17 cellular contexts compared by ENCODE assay signal in genomic region chr21:43922949-43923348, GRCh38. TPM values are rescaled to one million over a fixed set of nuclear protein-coding genes. Genes with fewer than 3 reads are reported as not detected.
DNase-seq lines count a peak whose midpoint lies in the region; ATAC-seq, FAIRE-seq and TF ChIP-seq lines count a peak whose summit lies in the region.
"Had no signal": no experiment of that assay in that cellular context is flagged by ENCODE, and none has a peak within 500 bp of the region (broad histone marks: within the 10 kb centered on the region; RNA-seq: fewer than 3 reads in every experiment).

No MANE protein-coding gene starts in this region.

- CTCF ChIA-PET in activated CD8-positive, alpha-beta memory T cell treated with anti-CD3 and anti-CD28 coated beads, Interleukin-2, amount 10 ng/mL, durations not matched to agents 7 days and 5 days (lab: Charles Lee) = interaction anchor here (1.4 kb wide), 1 partner anchor 112 kb away, joined by 5 read pairs; no protein-coding TSS in a partner anchor

- H3K9me3 ChIP-seq in keratinocyte (ENCODE audit: control insufficient read depth, low read depth, low read length) (no peaks in the 10 kb centered on the region), stomach smooth muscle (ENCODE audit: control insufficient read depth in 2 of 2, low read length in 2 of 2) (no peaks in the 10 kb centered on the region), endodermal cell (ENCODE audit: control insufficient read depth, low read length) (no peaks in the 10 kb centered on the region)

- H3K36me3 Mint-ChIP-seq in activated naive CD4-positive, alpha-beta T cell treated with anti-CD3 and anti-CD28 coated beads, Interleukin-2, amount 50 U/mL, for 24 hours = peaks cover 7% of the 10 kb centered on the region
- peaks cover 42% of the 10 kb centered on the region for H3K36me3 Mint-ChIP-seq in activated T-helper 2 cell treated with anti-CD3 and anti-CD28 coated beads, Interferon-gamma antibody, Interleukin-2, Interleukin-4, amounts not matched to agents 10 μg/mL and 5 μg/mL and 100 μg/mL, durations not matched to agents 14 hours and 24 hours and 36 hours (ENCODE audit: low read depth)
- H3K36me3 Mint-ChIP-seq in activated CD8-positive, alpha-beta memory T cell treated with anti-CD3 and anti-CD28 coated beads, Interleukin-2, amount 10 ng/mL, durations not matched to agents 7 days and 5 days = peaks cover 18% of the 10 kb centered on the region
- peaks cover 12% of the 10 kb centered on the region for H3K36me3 Mint-ChIP-seq in endodermal cell (ENCODE audit: low read depth)

- TF ChIP-seq CTCF in keratinocyte (optimal IDR thresholded peaks at IDR 0.05 in 1 of 3, IDR thresholded peaks at IDR 0.05 in 1 of 3, conservative IDR thresholded peaks at IDR 0.05 in 1 of 3; ENCODE audit: extremely low read depth in 1 of 3, insufficient read depth in 2 of 3, low read length in 3 of 3) = no peak
- no peak for TF ChIP-seq CTCF in endodermal cell (conservative IDR thresholded peaks at IDR 0.05)

- no peak overlapping the region for H2AFZ ChIP-seq in keratinocyte (ENCODE audit: control insufficient read depth, low read length)

- H3K4me2 ChIP-seq in keratinocyte (ENCODE audit: control insufficient read depth, extremely low read depth, insufficient read depth, low read depth, low read length) = peak overlapping the region; percentile 27

- DNase-seq in activated naive CD4-positive, alpha-beta T cell treated with Interleukin-2 at 50 U/mL for 16 hours = no peak
- no peak for DNase-seq in activated T-helper 2 cell treated with anti-CD3 and anti-CD28 coated beads, Interferon-gamma antibody, Interleukin-2, Interleukin-4, amounts not matched to agents 10 μg/mL and 5 μg/mL and 100 μg/mL, durations not matched to agents 14 hours and 24 hours and 36 hours (ENCODE audit: low spot score)
- DNase-seq in keratinocyte (ENCODE audit: low read depth, low spot score) = no peak
- no peak for DNase-seq in activated CD8-positive, alpha-beta memory T cell treated with anti-CD3 and anti-CD28 coated beads, Interleukin-2, amount 10 ng/mL, durations not matched to agents 7 days and 5 days
- no peak for DNase-seq in endodermal cell
- DNase-seq in amygdala (lab: John Stamatoyannopoulos, UW) = no peak
- DNase-seq: GF-D8; glutamatergic neuron; NCI-H2081; NCI-H774; RPMI8226; stimulated activated CD4-positive, alpha-beta T cell treated with anti-CD3 and anti-CD28 coated beads, Interleukin-4, amount 100 ng/mL, for 4 hours had no signal

- ATAC-seq in activated CD8-positive, alpha-beta memory T cell treated with anti-CD3 and anti-CD28 coated beads, Interleukin-2, amount 10 ng/mL, durations not matched to agents 7 days and 5 days = no peak

- H3K4me1 ChIP-seq in keratinocyte (ENCODE audit: control insufficient read depth, extremely low read depth, insufficient read depth, low read length) = peaks cover 8% of the 10 kb centered on the region
- H3K4me1 ChIP-seq in stomach smooth muscle (ENCODE audit: control insufficient read depth, insufficient read depth, low read length) = peaks cover 28% of the 10 kb centered on the region
- peaks cover 18% of the 10 kb centered on the region for H3K4me1 ChIP-seq in endodermal cell (ENCODE audit: control insufficient read depth, insufficient read depth, low read length)

- intact Hi-C loops in activated T-helper 2 cell treated with anti-CD3 and anti-CD28 coated beads, Interferon-gamma antibody, Interleukin-2, Interleukin-4, amounts not matched to agents 10 μg/mL and 5 μg/mL and 100 μg/mL, durations not matched to agents 14 hours and 24 hours and 36 hours (cut with micrococcal nuclease) = no loop called here

- H3K9me3 Mint-ChIP-seq in activated naive CD4-positive, alpha-beta T cell treated with anti-CD3 and anti-CD28 coated beads, Interleukin-2, amount 50 U/mL, for 24 hours = no peaks in the 10 kb centered on the region
- no peaks in the 10 kb centered on the region for H3K9me3 Mint-ChIP-seq in activated T-helper 2 cell treated with anti-CD3 and anti-CD28 coated beads, Interferon-gamma antibody, Interleukin-2, Interleukin-4, amounts not matched to agents 10 μg/mL and 5 μg/mL and 100 μg/mL, durations not matched to agents 14 hours and 24 hours and 36 hours
- H3K9me3 Mint-ChIP-seq in activated CD8-positive, alpha-beta memory T cell treated with anti-CD3 and anti-CD28 coated beads, Interleukin-2, amount 10 ng/mL, durations not matched to agents 7 days and 5 days (ENCODE audit: low read depth) = no peaks in the 10 kb centered on the region
- peaks cover 1% of the 10 kb centered on the region for H3K9me3 Mint-ChIP-seq in endodermal cell
- H3K9me3 Mint-ChIP-seq: activated T-helper 1 cell treated with anti-CD3 and anti-CD28 coated beads, Interleukin-12 subunit alpha, Interleukin-12 subunit beta, Interleukin-2, Interleukin-4 antibody, amounts not matched to agents 30 ng/mL and 10 ng/mL and 1 ng/mL, durations not matched to agents 14 hours and 24 hours and 36 hours; dendritic cell treated with granulocyte-macrophage colony-stimulating factor and Interleukin-4, amounts not matched to agents 40 ng/mL and 50 ng/mL, for 4 days; T-helper 1 cell treated with Interleukin-12 subunit alpha and Interleukin-12 subunit beta and Interleukin-4 antibody, amounts not matched to agents 30 μg/mL and 1 μg/mL, for 36 hours had no signal

- dilution Hi-C loops in keratinocyte (cut with MboI; ENCODE audit: extremely low pct_ligation_motif_present, low sequenced_read_pairs) = no loop called here

- H3K4me3 Mint-ChIP-seq in activated naive CD4-positive, alpha-beta T cell treated with anti-CD3 and anti-CD28 coated beads, Interleukin-2, amount 50 U/mL, for 24 hours = no peak overlapping the region
- H3K4me3 Mint-ChIP-seq in activated T-helper 2 cell treated with anti-CD3 and anti-CD28 coated beads, Interferon-gamma antibody, Interleukin-2, Interleukin-4, amounts not matched to agents 10 μg/mL and 5 μg/mL and 100 μg/mL, durations not matched to agents 14 hours and 24 hours and 36 hours (ENCODE audit: low read depth) = no peak overlapping the region
- no peak overlapping the region for H3K4me3 Mint-ChIP-seq in activated CD8-positive, alpha-beta memory T cell treated with anti-CD3 and anti-CD28 coated beads, Interleukin-2, amount 10 ng/mL, durations not matched to agents 7 days and 5 days
- H3K4me3 Mint-ChIP-seq in endodermal cell = no peak overlapping the region
- H3K4me3 Mint-ChIP-seq: activated T-helper 1 cell treated with anti-CD3 and anti-CD28 coated beads, Interleukin-12 subunit alpha, Interleukin-12 subunit beta, Interleukin-2, Interleukin-4 antibody, amounts not matched to agents 30 ng/mL and 10 ng/mL and 1 ng/mL, durations not matched to agents 14 hours and 24 hours and 36 hours; dendritic cell treated with granulocyte-macrophage colony-stimulating factor and Interleukin-4, amounts not matched to agents 40 ng/mL and 50 ng/mL, for 4 days; T-helper 1 cell treated with Interleukin-12 subunit alpha and Interleukin-12 subunit beta and Interleukin-4 antibody, amounts not matched to agents 30 μg/mL and 1 μg/mL, for 36 hours had no signal

- H3K4me3 ChIP-seq in keratinocyte (ENCODE audit: control insufficient read depth in 2 of 3, extremely low read depth in 1 of 3, insufficient read depth in 2 of 3, low read depth in 1 of 3, low read length in 3 of 3) = no peak overlapping the region
- no peak overlapping the region for H3K4me3 ChIP-seq in stomach smooth muscle (ENCODE audit: low read length in 2 of 2)
- H3K4me3 ChIP-seq in endodermal cell (ENCODE audit: low read length) = no peak overlapping the region

- H3K27ac Mint-ChIP-seq in activated naive CD4-positive, alpha-beta T cell treated with anti-CD3 and anti-CD28 coated beads, Interleukin-2, amount 50 U/mL, for 24 hours = peak overlapping the region; percentile 30
- peak overlapping the region; percentile 91 for H3K27ac Mint-ChIP-seq in activated T-helper 2 cell treated with anti-CD3 and anti-CD28 coated beads, Interferon-gamma antibody, Interleukin-2, Interleukin-4, amounts not matched to agents 10 μg/mL and 5 μg/mL and 100 μg/mL, durations not matched to agents 14 hours and 24 hours and 36 hours
- H3K27ac Mint-ChIP-seq in activated CD8-positive, alpha-beta memory T cell treated with anti-CD3 and anti-CD28 coated beads, Interleukin-2, amount 10 ng/mL, durations not matched to agents 7 days and 5 days = no peak overlapping the region
- no peak overlapping the region for H3K27ac Mint-ChIP-seq in endodermal cell
- H3K27ac Mint-ChIP-seq: T-helper 1 cell treated with Interleukin-12 subunit alpha and Interleukin-12 subunit beta and Interleukin-4 antibody, amounts not matched to agents 30 μg/mL and 1 μg/mL, for 36 hours had no signal

- peaks cover 54% of the 10 kb centered on the region for H3K4me1 Mint-ChIP-seq in activated naive CD4-positive, alpha-beta T cell treated with anti-CD3 and anti-CD28 coated beads, Interleukin-2, amount 50 U/mL, for 24 hours
- peaks cover 42% of the 10 kb centered on the region for H3K4me1 Mint-ChIP-seq in activated T-helper 2 cell treated with anti-CD3 and anti-CD28 coated beads, Interferon-gamma antibody, Interleukin-2, Interleukin-4, amounts not matched to agents 10 μg/mL and 5 μg/mL and 100 μg/mL, durations not matched to agents 14 hours and 24 hours and 36 hours (ENCODE audit: low read depth)
- H3K4me1 Mint-ChIP-seq in activated CD8-positive, alpha-beta memory T cell treated with anti-CD3 and anti-CD28 coated beads, Interleukin-2, amount 10 ng/mL, durations not matched to agents 7 days and 5 days = peaks cover 44% of the 10 kb centered on the region
- H3K4me1 Mint-ChIP-seq in endodermal cell = peaks cover 58% of the 10 kb centered on the region

- no peaks in the 10 kb centered on the region for H3K27me3 ChIP-seq in keratinocyte (ENCODE audit: control insufficient read depth, extremely low read depth, insufficient read depth, low read length)
- H3K27me3 ChIP-seq in stomach smooth muscle (ENCODE audit: control insufficient read depth in 1 of 2, insufficient read depth in 2 of 2, low read length in 2 of 2) = no peaks in the 10 kb centered on the region
- H3K27me3 ChIP-seq in endodermal cell (ENCODE audit: control insufficient read depth, insufficient read depth, low read length, poor library complexity, severe bottlenecking) = no peaks in the 10 kb centered on the region

- no peak overlapping the region for H3K9ac ChIP-seq in keratinocyte (ENCODE audit: control insufficient read depth, extremely low read depth, insufficient read depth, low read length)
- H3K9ac ChIP-seq in stomach smooth muscle (ENCODE audit: low read length in 2 of 2) = peak overlapping the region in 1 of 2 donors; percentile 15
- no peak overlapping the region for H3K9ac ChIP-seq in endodermal cell (ENCODE audit: extremely low read depth, low read length, poor library complexity, severe bottlenecking)

- no peak overlapping the region for H3K27ac ChIP-seq in keratinocyte (ENCODE audit: control insufficient read depth, insufficient read depth, low read length)
- H3K27ac ChIP-seq in stomach smooth muscle (ENCODE audit: low read length) = peak overlapping the region; percentile 60
- no peak overlapping the region for H3K27ac ChIP-seq in endodermal cell (ENCODE audit: low read depth, low read length)

- WGBS in endodermal cell (ENCODE audit: insufficient coverage in 1 of 2, insufficient read length in 1 of 2), 2 experiments = 91 to 100% methylated on average over 3 to 11 of the region's 11 CpGs

- H3K36me3 ChIP-seq in keratinocyte (ENCODE audit: control insufficient read depth in 2 of 2, extremely low read depth in 1 of 2, insufficient read depth in 2 of 2, low read length in 2 of 2) (peaks cover 5% of the 10 kb centered on the region in 2 experiments), stomach smooth muscle (ENCODE audit: control insufficient read depth in 2 of 2, insufficient read depth in 2 of 2, low read length in 2 of 2) (peaks cover 9% of the 10 kb centered on the region in 2 donors), endodermal cell (ENCODE audit: control insufficient read depth, insufficient read depth, low read length) (peaks cover 4% of the 10 kb centered on the region)

- FAIRE-seq in keratinocyte (lab: Jason Lieb, UNC) = no peak

- H3K79me2 ChIP-seq in keratinocyte (ENCODE audit: control insufficient read depth, insufficient read depth, low read length) = peaks cover 11% of the 10 kb centered on the region

- H3K9me1 ChIP-seq in keratinocyte (ENCODE audit: control insufficient read depth, extremely low read depth, insufficient read depth, low read length) = peaks cover 3% of the 10 kb centered on the region

- no peaks in the 10 kb centered on the region for H3K27me3 Mint-ChIP-seq in activated naive CD4-positive, alpha-beta T cell treated with anti-CD3 and anti-CD28 coated beads, Interleukin-2, amount 50 U/mL, for 24 hours
- H3K27me3 Mint-ChIP-seq in activated T-helper 2 cell treated with anti-CD3 and anti-CD28 coated beads, Interferon-gamma antibody, Interleukin-2, Interleukin-4, amounts not matched to agents 10 μg/mL and 5 μg/mL and 100 μg/mL, durations not matched to agents 14 hours and 24 hours and 36 hours (ENCODE audit: low read depth) = no peaks in the 10 kb centered on the region
- H3K27me3 Mint-ChIP-seq in activated CD8-positive, alpha-beta memory T cell treated with anti-CD3 and anti-CD28 coated beads, Interleukin-2, amount 10 ng/mL, durations not matched to agents 7 days and 5 days = no peaks in the 10 kb centered on the region
- H3K27me3 Mint-ChIP-seq in endodermal cell (ENCODE audit: insufficient read depth) = no peaks in the 10 kb centered on the region
- H3K27me3 Mint-ChIP-seq: dendritic cell treated with granulocyte-macrophage colony-stimulating factor and Interleukin-4, amounts not matched to agents 40 ng/mL and 50 ng/mL, for 4 days had no signal

- H4K20me1 ChIP-seq in keratinocyte (ENCODE audit: control insufficient read depth, extremely low read depth, insufficient read depth, low read length) = peaks cover 5% of the 10 kb centered on the region

RNA-seq across cellular contexts. Expression of gene AGPAT3, which starts 57.9 kb away (rescaled TPM):
- total RNA-seq in activated T-helper 2 cell treated with anti-CD3 and anti-CD28 coated beads, Interferon-gamma antibody, Interleukin-2, Interleukin-4, amounts not matched to agents 10 μg/mL and 5 μg/mL and 100 μg/mL, durations not matched to agents 14 hours and 24 hours and 36 hours = 126 and 134 TPM in 2 replicates
- 21.6 to 23.4 TPM (median 21.7 TPM) in 3 replicates for polyA plus RNA-seq in keratinocyte
- 28.0 TPM for polyA plus RNA-seq in keratinocyte (2011; ENCODE audit: low read depth)
- polyA plus RNA-seq in keratinocyte (2011; cell fraction: cytosol; rRNA removed) = 15.5 and 22.7 TPM in 2 replicates
- polyA plus RNA-seq in keratinocyte (2011; cell fraction: nucleus; rRNA removed) = 29.1 and 29.4 TPM in 2 replicates
- 17.2 and 38.7 TPM in 2 replicates for polyA plus RNA-seq in keratinocyte (2012; ENCODE audit: low replicate concordance)
- polyA minus RNA-seq in keratinocyte = 37.9 to 78.6 TPM (median 39.4 TPM) in 3 replicates
- 41.2 TPM for polyA minus RNA-seq in keratinocyte (2011; cell fraction: cytosol; rRNA and poly(A)+ RNA removed)
- 25.7 and 38.9 TPM in 2 replicates for polyA minus RNA-seq in keratinocyte (2011; cell fraction: nucleus; rRNA and poly(A)+ RNA removed)
- total RNA-seq in activated CD8-positive, alpha-beta memory T cell treated with anti-CD3 and anti-CD28 coated beads, Interleukin-2, amount 10 ng/mL, durations not matched to agents 7 days and 5 days = 100 to 1,000 TPM in 1 of 2 experiments, 10 to 100 TPM in 1; 94.3 to 101 TPM
- total RNA-seq in endodermal cell = 10 to 100 TPM; 44.0 to 74.4 TPM
- polyA plus RNA-seq in endodermal cell (2013, experiment 1 of 2) = 22.2 TPM
- 21.4 TPM for polyA plus RNA-seq in endodermal cell (2013, experiment 2 of 2)

Comparison
In these comparisons a context has a peak if more than half of its experiments do, and no peak if none do; other contexts are left out.
1. H3K27ac Mint-ChIP-seq: peak in activated naive CD4-positive, alpha-beta T cell treated with anti-CD3 and anti-CD28 coated beads, Interleukin-2, amount 50 U/mL, for 24 hours (single experiment) and activated T-helper 2 cell treated with anti-CD3 and anti-CD28 coated beads, Interferon-gamma antibody, Interleukin-2, Interleukin-4, amounts not matched to agents 10 μg/mL and 5 μg/mL and 100 μg/mL, durations not matched to agents 14 hours and 24 hours and 36 hours (single experiment); none in activated CD8-positive, alpha-beta memory T cell treated with anti-CD3 and anti-CD28 coated beads, Interleukin-2, amount 10 ng/mL, durations not matched to agents 7 days and 5 days (single experiment) and endodermal cell (single experiment).